In genomic region chr4:176769519-176769918, GRCh38 we compare ENCODE assay signal across 13 cellular contexts. TPM values are rescaled to one million over a fixed set of nuclear protein-coding genes. Genes with fewer than 3 reads are reported as not detected.
A peak's percentile ranks its signal among the peaks of the same experiment; 100 is the strongest.
DNase-seq lines count a peak whose midpoint lies in the region; ATAC-seq and TF ChIP-seq lines count a peak whose summit lies in the region.
"Had no signal": no experiment of that assay in that cellular context is flagged by ENCODE, and none has a peak within 500 bp of the region (broad histone marks: within the 10 kb centered on the region; RNA-seq: fewer than 3 reads in every experiment).

No MANE protein-coding gene starts in this region.

- H3K27ac ChIP-seq in smooth muscle cell (ENCODE audit: low read depth): peak overlapping the region; percentile 70
- H3K27ac ChIP-seq: upper lobe of left lung had no signal

- H3K36me3 ChIP-seq in adipocyte (ENCODE audit: control insufficient read depth, insufficient read depth, low read length, severe bottlenecking): no peaks in the 10 kb centered on the region
- H3K36me3 ChIP-seq in smooth muscle cell (ENCODE audit: low read depth): no peaks in the 10 kb centered on the region
- H3K36me3 ChIP-seq: upper lobe of left lung had no signal

- 5% methylated on average over 2 of the region's 2 CpGs for WGBS in smooth muscle cell (ENCODE audit: low lambda C conversion rate)

- peak; percentile 91 for DNase-seq in HCEC 1CT
- DNase-seq in adipocyte (ENCODE audit: low read depth): peak; percentile 83
- peak; percentile 73 for DNase-seq in fibroblast of the conjunctiva (ENCODE audit: low read depth)
- no peak for DNase-seq in smooth muscle cell (lab: John Stamatoyannopoulos, UW; ENCODE audit: unreplicated experiment)
- DNase-seq in GOT3 (lab: John Stamatoyannopoulos, UW): no peak
- DNase-seq in activated CD4-positive, CD25-positive, alpha-beta regulatory T cell (lab: John Stamatoyannopoulos, UW): no peak
- DNase-seq: activated CD4-positive, alpha-beta T cell treated with anti-CD3 and anti-CD28 coated beads, Interleukin-2, amount 50 U/mL, for 1 hour; DMS79; stimulated activated CD4-positive, alpha-beta T cell treated with anti-CD3 and anti-CD28 coated beads, Interleukin-12 subunit alpha, Interleukin-12 subunit beta, amount 100 ng/mL, for 4 hours; upper lobe of left lung had no signal

- peaks cover 70% of the 10 kb centered on the region for H3K79me2 ChIP-seq in smooth muscle cell (ENCODE audit: low read depth)

- H3K4me3 ChIP-seq in adipocyte (ENCODE audit: low read length) (no peak overlapping the region), smooth muscle cell (no peak overlapping the region)
- H3K4me3 ChIP-seq: upper lobe of left lung had no signal

- TF ChIP-seq CTCF in smooth muscle cell (IDR thresholded peaks at IDR 0.05; ENCODE audit: borderline replicate concordance, insufficient read depth, poor library complexity, severe bottlenecking): no peak

- H3K27me3 ChIP-seq in adipocyte (replicated peaks; ENCODE audit: control insufficient read depth, insufficient read depth, low read length): no peaks in the 10 kb centered on the region
- H3K27me3 ChIP-seq in smooth muscle cell (ENCODE audit: low read depth): no peaks in the 10 kb centered on the region
- H3K27me3 ChIP-seq: upper lobe of left lung had no signal

- no peak for ATAC-seq in GM21390 (IDR thresholded peaks at IDR 0.05; ENCODE audit: unreplicated experiment)
- ATAC-seq in HG03045 (IDR thresholded peaks at IDR 0.05; ENCODE audit: unreplicated experiment): no peak
- ATAC-seq: left lobe of liver had no signal

- no peaks in the 10 kb centered on the region for H3F3A ChIP-seq in smooth muscle cell (ENCODE audit: low read depth)

- no peak overlapping the region for H2AFZ ChIP-seq in smooth muscle cell (ENCODE audit: low read depth)

- no peaks in the 10 kb centered on the region for H3K9me3 ChIP-seq in adipocyte (ENCODE audit: control insufficient read depth, low read length)
- H3K9me3 ChIP-seq in smooth muscle cell (replicated peaks; ENCODE audit: low read depth): no peaks in the 10 kb centered on the region
- H3K9me3 ChIP-seq: upper lobe of left lung had no signal

- H3K4me1 ChIP-seq in adipocyte (ENCODE audit: control insufficient read depth, insufficient read depth, low read length) (peaks cover 20% of the 10 kb centered on the region), smooth muscle cell (ENCODE audit: low read depth) (no peaks in the 10 kb centered on the region)
- H3K4me1 ChIP-seq: upper lobe of left lung had no signal

- peak overlapping the region; percentile 37 for H3K4me2 ChIP-seq in smooth muscle cell

- H4K20me1 ChIP-seq in smooth muscle cell (ENCODE audit: low read depth): peaks cover 28% of the 10 kb centered on the region

- no peak overlapping the region for H3K9ac ChIP-seq in adipocyte (ENCODE audit: low read length)
- peak overlapping the region; percentile 33 for H3K9ac ChIP-seq in smooth muscle cell (ENCODE audit: low read depth)

RNA-seq across cellular contexts. Expression of gene VEGFC, which starts 23.2 kb away (rescaled TPM):
- total RNA-seq in smooth muscle cell: 23.2 and 26.6 TPM in 2 replicates
- 24.5 and 30.0 TPM in 2 replicates for polyA plus RNA-seq in smooth muscle cell

Comparison
In these comparisons a context has a peak if more than half of its experiments do, and no peak if none do; other contexts are left out.
1. DNase-seq: peak in HCEC 1CT (single experiment), adipocyte (single experiment) and fibroblast of the conjunctiva (single experiment); none in smooth muscle cell (single experiment), GOT3 (single experiment) and activated CD4-positive, CD25-positive, alpha-beta regulatory T cell (0 of 4).